In the genomic region with DNA sequence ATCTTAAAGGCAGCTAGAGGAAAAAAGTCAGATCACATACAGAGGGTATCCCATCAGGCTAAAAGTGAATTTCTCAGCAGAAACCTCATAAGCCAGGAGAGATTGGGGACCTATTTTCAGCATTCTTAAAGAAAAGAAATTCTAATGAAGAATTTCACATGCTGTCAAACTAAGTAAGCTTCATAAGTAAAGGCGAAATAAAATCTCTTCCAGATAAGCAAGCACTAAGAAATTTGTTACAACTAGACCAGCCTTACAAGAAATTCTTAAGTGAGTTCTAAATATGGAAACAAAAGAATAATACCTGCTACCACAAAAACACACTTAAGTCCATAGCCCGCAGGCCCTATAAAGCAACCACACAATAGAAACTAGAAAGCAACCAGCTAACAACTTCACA, we compare ENCODE assay signal across 18 cellular contexts.
DNase-seq lines count a peak whose midpoint lies in the region; ATAC-seq and TF ChIP-seq lines count a peak whose summit lies in the region.
"Had no signal": no experiment of that assay in that cellular context is flagged by ENCODE, and none has a peak within 500 bp of the region (broad histone marks: within the 10 kb centered on the region; RNA-seq: fewer than 3 reads in every experiment).

No MANE protein-coding gene starts in this region.

- H3K4me1 ChIP-seq in HEK293 (ENCODE audit: control insufficient read depth, insufficient read depth, low read length): no peaks in the 10 kb centered on the region
- H3K4me1 ChIP-seq: A549, Caco-2 had no signal

- H3K27me3 Mint-ChIP-seq in activated CD8-positive, alpha-beta T cell treated with anti-CD3 and anti-CD28 coated beads, Interleukin-2, amount 10 ng/mL, durations not matched to agents 7 days and 5 days (ENCODE audit: low read depth): no peaks in the 10 kb centered on the region
- no peaks in the 10 kb centered on the region for H3K27me3 Mint-ChIP-seq in activated CD8-positive, alpha-beta T cell treated with anti-CD3 and anti-CD28 coated beads for 36 hours
- H3K27me3 Mint-ChIP-seq: B cell; CD4-positive, alpha-beta T cell had no signal

- no peak for TF ChIP-seq CTCF in activated CD8-positive, alpha-beta T cell treated with anti-CD3 and anti-CD28 coated beads for 36 hours (IDR thresholded peaks at IDR 0.05)
- TF ChIP-seq CTCF in HEK293 (tag by site-specific recombination; IDR thresholded peaks at IDR 0.05): no peak

- H3K27ac ChIP-seq in HEK293 (ENCODE audit: extremely low read depth, low read depth, low read length): no peak overlapping the region
- H3K27ac ChIP-seq: 22Rv1; A549; BLaER1 treated with 17β-estradiol and CSF1 and Interleukin-3, amounts not matched to agents 10 nM and 100 nM; C4-2B had no signal

- H3K36me3 ChIP-seq in HEK293 (ENCODE audit: control insufficient read depth in 2 of 2, insufficient read depth in 1 of 2, low read length in 2 of 2): no peaks in the 10 kb centered on the region
- H3K36me3 ChIP-seq: BLaER1 treated with 17β-estradiol and CSF1 and Interleukin-3, amounts not matched to agents 10 nM and 100 nM had no signal

- CTCF ChIA-PET in activated CD8-positive, alpha-beta T cell treated with anti-CD3 and anti-CD28 coated beads, Interleukin-2, amount 10 ng/mL, durations not matched to agents 7 days and 5 days (lab: Charles Lee): no interaction called here
- CTCF ChIA-PET in activated CD8-positive, alpha-beta T cell treated with anti-CD3 and anti-CD28 coated beads for 36 hours (lab: Charles Lee): no interaction called here
- CTCF ChIA-PET in HEK293 (lab: Yijun Ruan, JAX): interaction anchor here (1.1 kb wide), 2 partner anchors 67 to 106 kb away, joined by 4 read pairs; no protein-coding TSS in a partner anchor

- no peak for ATAC-seq in activated CD8-positive, alpha-beta T cell treated with anti-CD3 and anti-CD28 coated beads, Interleukin-2, amount 10 ng/mL, durations not matched to agents 7 days and 5 days
- no peak for ATAC-seq in activated CD8-positive, alpha-beta T cell treated with anti-CD3 and anti-CD28 coated beads for 36 hours
- ATAC-seq in GM19463 (IDR thresholded peaks at IDR 0.05; ENCODE audit: unreplicated experiment): no peak
- ATAC-seq: A549; CD8-positive, alpha-beta T cell had no signal

- H3K4me3 Mint-ChIP-seq in activated CD8-positive, alpha-beta T cell treated with anti-CD3 and anti-CD28 coated beads, Interleukin-2, amount 10 ng/mL, durations not matched to agents 7 days and 5 days: no peak overlapping the region
- H3K4me3 Mint-ChIP-seq in activated CD8-positive, alpha-beta T cell treated with anti-CD3 and anti-CD28 coated beads for 36 hours: no peak overlapping the region
- H3K4me3 Mint-ChIP-seq: B cell; CD4-positive, alpha-beta T cell; CD8-positive, alpha-beta T cell had no signal

- H3K4me3 ChIP-seq in HEK293 (ENCODE audit: low read depth, low read length): no peak overlapping the region
- H3K4me3 ChIP-seq: A549; BLaER1 treated with 17β-estradiol and CSF1 and Interleukin-3, amounts not matched to agents 10 nM and 100 nM had no signal

- peaks cover 15% of the 10 kb centered on the region for H3K9me3 Mint-ChIP-seq in activated CD8-positive, alpha-beta T cell treated with anti-CD3 and anti-CD28 coated beads, Interleukin-2, amount 10 ng/mL, durations not matched to agents 7 days and 5 days (ENCODE audit: insufficient read depth)
- peaks cover 39% of the 10 kb centered on the region for H3K9me3 Mint-ChIP-seq in activated CD8-positive, alpha-beta T cell treated with anti-CD3 and anti-CD28 coated beads for 36 hours

- H3K27ac Mint-ChIP-seq in activated CD8-positive, alpha-beta T cell treated with anti-CD3 and anti-CD28 coated beads, Interleukin-2, amount 10 ng/mL, durations not matched to agents 7 days and 5 days: peak overlapping the region; percentile 37
- no peak overlapping the region for H3K27ac Mint-ChIP-seq in activated CD8-positive, alpha-beta T cell treated with anti-CD3 and anti-CD28 coated beads for 36 hours
- H3K27ac Mint-ChIP-seq: B cell; CD4-positive, alpha-beta T cell; CD8-positive, alpha-beta T cell had no signal

- DNase-seq in activated CD8-positive, alpha-beta T cell treated with anti-CD3 and anti-CD28 coated beads, Interleukin-2, amount 10 ng/mL, durations not matched to agents 7 days and 5 days: no peak
- DNase-seq in activated CD8-positive, alpha-beta T cell treated with anti-CD3 and anti-CD28 coated beads for 36 hours: no peak
- DNase-seq in amniotic epithelial cell (ENCODE audit: low read depth) (peak; percentile 27), NCI-H69 (lab: John Stamatoyannopoulos, UW) (no peak)
- DNase-seq: AML-193; Caco-2; Calu3; CD4-positive, alpha-beta T cell; CD8-positive, alpha-beta T cell; DMS79 treated with DMSO at 0.1 percent for 48 hours; GF-D8 had no signal

- intact Hi-C loops in activated CD8-positive, alpha-beta T cell treated with anti-CD3 and anti-CD28 coated beads for 36 hours (cut with micrococcal nuclease): no loop called here

- no peaks in the 10 kb centered on the region; the same call in none of the 2 replicates for H3K9me3 ChIP-seq in HEK293 (ENCODE audit: control insufficient read depth, insufficient read depth, low read depth, low read length)

- no peaks in the 10 kb centered on the region for H3K36me3 Mint-ChIP-seq in activated CD8-positive, alpha-beta T cell treated with anti-CD3 and anti-CD28 coated beads, Interleukin-2, amount 10 ng/mL, durations not matched to agents 7 days and 5 days (ENCODE audit: low read depth)
- no peaks in the 10 kb centered on the region for H3K36me3 Mint-ChIP-seq in activated CD8-positive, alpha-beta T cell treated with anti-CD3 and anti-CD28 coated beads for 36 hours (ENCODE audit: low read depth)
- H3K36me3 Mint-ChIP-seq: CD8-positive, alpha-beta T cell had no signal

- H3K4me1 Mint-ChIP-seq in activated CD8-positive, alpha-beta T cell treated with anti-CD3 and anti-CD28 coated beads, Interleukin-2, amount 10 ng/mL, durations not matched to agents 7 days and 5 days (ENCODE audit: low read depth): no peaks in the 10 kb centered on the region
- H3K4me1 Mint-ChIP-seq in activated CD8-positive, alpha-beta T cell treated with anti-CD3 and anti-CD28 coated beads for 36 hours (ENCODE audit: low read depth): no peaks in the 10 kb centered on the region
- H3K4me1 Mint-ChIP-seq: B cell had no signal

- POLR2A ChIA-PET in activated CD8-positive, alpha-beta T cell treated with anti-CD3 and anti-CD28 coated beads, Interleukin-2, amount 10 ng/mL, durations not matched to agents 7 days and 5 days (lab: Charles Lee): no interaction called here
- POLR2A ChIA-PET in activated CD8-positive, alpha-beta T cell treated with anti-CD3 and anti-CD28 coated beads for 36 hours (lab: Charles Lee): no interaction called here
- POLR2A ChIA-PET in HEK293 (lab: Yijun Ruan, JAX): no interaction called here

TF ChIP-seq in HEK293, 187 proteins besides CTCF, POLR2A, EP300 and RAD21 (continues in another document):
- TF ChIP-seq PATZ1 (tag by site-specific recombination; IDR thresholded peaks at IDR 0.05): no peak
- TF ChIP-seq ZNF624 (tag by site-specific recombination; IDR thresholded peaks at IDR 0.05): no peak
- peak; percentile 86 for TF ChIP-seq ZNF791 (tag by site-specific recombination; IDR thresholded peaks at IDR 0.05)
- TF ChIP-seq, protein P1, sequence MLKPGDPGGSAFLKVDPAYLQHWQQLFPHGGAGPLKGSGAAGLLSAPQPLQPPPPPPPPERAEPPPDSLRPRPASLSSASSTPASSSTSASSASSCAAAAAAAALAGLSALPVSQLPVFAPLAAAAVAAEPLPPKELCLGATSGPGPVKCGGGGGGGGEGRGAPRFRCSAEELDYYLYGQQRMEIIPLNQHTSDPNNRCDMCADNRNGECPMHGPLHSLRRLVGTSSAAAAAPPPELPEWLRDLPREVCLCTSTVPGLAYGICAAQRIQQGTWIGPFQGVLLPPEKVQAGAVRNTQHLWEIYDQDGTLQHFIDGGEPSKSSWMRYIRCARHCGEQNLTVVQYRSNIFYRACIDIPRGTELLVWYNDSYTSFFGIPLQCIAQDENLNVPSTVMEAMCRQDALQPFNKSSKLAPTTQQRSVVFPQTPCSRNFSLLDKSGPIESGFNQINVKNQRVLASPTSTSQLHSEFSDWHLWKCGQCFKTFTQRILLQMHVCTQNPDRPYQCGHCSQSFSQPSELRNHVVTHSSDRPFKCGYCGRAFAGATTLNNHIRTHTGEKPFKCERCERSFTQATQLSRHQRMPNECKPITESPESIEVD (tag by site-specific recombination; IDR thresholded peaks at IDR 0.05): no peak
- TF ChIP-seq, protein P2, sequence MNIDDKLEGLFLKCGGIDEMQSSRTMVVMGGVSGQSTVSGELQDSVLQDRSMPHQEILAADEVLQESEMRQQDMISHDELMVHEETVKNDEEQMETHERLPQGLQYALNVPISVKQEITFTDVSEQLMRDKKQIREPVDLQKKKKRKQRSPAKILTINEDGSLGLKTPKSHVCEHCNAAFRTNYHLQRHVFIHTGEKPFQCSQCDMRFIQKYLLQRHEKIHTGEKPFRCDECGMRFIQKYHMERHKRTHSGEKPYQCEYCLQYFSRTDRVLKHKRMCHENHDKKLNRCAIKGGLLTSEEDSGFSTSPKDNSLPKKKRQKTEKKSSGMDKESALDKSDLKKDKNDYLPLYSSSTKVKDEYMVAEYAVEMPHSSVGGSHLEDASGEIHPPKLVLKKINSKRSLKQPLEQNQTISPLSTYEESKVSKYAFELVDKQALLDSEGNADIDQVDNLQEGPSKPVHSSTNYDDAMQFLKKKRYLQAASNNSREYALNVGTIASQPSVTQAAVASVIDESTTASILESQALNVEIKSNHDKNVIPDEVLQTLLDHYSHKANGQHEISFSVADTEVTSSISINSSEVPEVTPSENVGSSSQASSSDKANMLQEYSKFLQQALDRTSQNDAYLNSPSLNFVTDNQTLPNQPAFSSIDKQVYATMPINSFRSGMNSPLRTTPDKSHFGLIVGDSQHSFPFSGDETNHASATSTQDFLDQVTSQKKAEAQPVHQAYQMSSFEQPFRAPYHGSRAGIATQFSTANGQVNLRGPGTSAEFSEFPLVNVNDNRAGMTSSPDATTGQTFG (tag by site-specific recombination; IDR thresholded peaks at IDR 0.05; ENCODE audit: borderline replicate concordance): no peak
